In the genomic region with DNA sequence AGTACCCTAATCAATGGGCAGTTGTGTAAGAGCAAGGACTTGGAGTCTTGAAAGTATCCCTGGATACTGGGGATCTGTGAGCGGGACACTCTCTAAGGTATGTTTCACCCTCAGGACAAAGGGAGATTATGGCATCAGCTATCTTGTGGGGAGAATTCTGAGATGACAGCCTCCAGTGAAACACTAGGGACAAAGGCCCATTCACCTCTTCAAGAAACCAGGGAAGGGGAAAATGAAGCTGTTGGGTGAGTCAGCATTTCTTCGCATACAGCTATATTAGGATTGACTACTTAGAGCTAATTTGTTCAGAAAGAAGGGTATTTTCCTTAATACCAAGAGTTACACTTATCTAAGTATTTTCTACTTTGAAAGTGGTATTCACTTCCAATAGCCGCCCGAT, we compare ENCODE assay signal across 31 cellular contexts. TPM values are rescaled to one million over a fixed set of nuclear protein-coding genes. Genes with fewer than 3 reads are reported as not detected.
"Had no signal": no experiment of that assay in that cellular context is flagged by ENCODE, and none has a peak within 500 bp of the region (broad histone marks: within the 10 kb centered on the region; RNA-seq: fewer than 3 reads in every experiment).

No MANE protein-coding gene starts in this region.

- H3K27me3 ChIP-seq: ovary, sigmoid colon, tibial nerve, upper lobe of left lung, vagina had no signal

- H3K4me3 Mint-ChIP-seq: immature natural killer cell; memory B cell; naive thymus-derived CD8-positive, alpha-beta T cell; nephron; stimulated activated effector memory CD8-positive, alpha-beta T cell treated with anti-CD3 and anti-CD28 coated beads, Interleukin-12 subunit alpha, Interleukin-12 subunit beta, amount 100 ng/mL, for 72 hours; stimulated activated naive CD8-positive, alpha-beta T cell treated with anti-CD3 and anti-CD28 coated beads, Interleukin-15, amount 100 ng/mL, for 72 hours had no signal

- H3K9me3 ChIP-seq: left ventricle myocardium inferior, ovary, sigmoid colon, spleen, tibial nerve, upper lobe of left lung, vagina had no signal

- H3K27me3 Mint-ChIP-seq: progenitor cell of endocrine pancreas had no signal

- H3K4me1 ChIP-seq: left ventricle myocardium inferior, sigmoid colon, spleen, tibial nerve, upper lobe of left lung, vagina had no signal

- H3K27ac Mint-ChIP-seq: immature natural killer cell; memory B cell; nephron; progenitor cell of endocrine pancreas; stimulated activated effector memory CD8-positive, alpha-beta T cell treated with anti-CD3 and anti-CD28 coated beads, Interleukin-12 subunit alpha, Interleukin-12 subunit beta, amount 100 ng/mL, for 72 hours; stimulated activated naive CD8-positive, alpha-beta T cell treated with anti-CD3 and anti-CD28 coated beads, Interleukin-15, amount 100 ng/mL, for 72 hours had no signal

- FAIRE-seq: islet of Langerhans, small intestine had no signal

- ATAC-seq: naive thymus-derived CD8-positive, alpha-beta T cell; right cardiac atrium; stimulated activated effector memory CD8-positive, alpha-beta T cell treated with anti-CD3 and anti-CD28 coated beads, Interleukin-12 subunit alpha, Interleukin-12 subunit beta, amount 100 ng/mL, for 72 hours; stimulated activated naive CD8-positive, alpha-beta T cell treated with anti-CD3 and anti-CD28 coated beads, Interleukin-15, amount 100 ng/mL, for 72 hours had no signal

- H3K36me3 ChIP-seq: left ventricle myocardium inferior, ovary, sigmoid colon, spleen, tibial nerve, upper lobe of left lung, vagina had no signal

- H3K4me3 ChIP-seq: left ventricle myocardium inferior, lung, ovary, sigmoid colon, spleen, tibial nerve, upper lobe of left lung, vagina had no signal

- H3K9me3 Mint-ChIP-seq: memory B cell; nephron; stimulated activated effector memory CD8-positive, alpha-beta T cell treated with anti-CD3 and anti-CD28 coated beads, Interleukin-12 subunit alpha, Interleukin-12 subunit beta, amount 100 ng/mL, for 72 hours; stimulated activated naive CD8-positive, alpha-beta T cell treated with anti-CD3 and anti-CD28 coated beads, Interleukin-15, amount 100 ng/mL, for 72 hours had no signal

- H3K4me1 Mint-ChIP-seq: immature natural killer cell; memory B cell; naive thymus-derived CD8-positive, alpha-beta T cell; stimulated activated effector memory CD8-positive, alpha-beta T cell treated with anti-CD3 and anti-CD28 coated beads, Interleukin-12 subunit alpha, Interleukin-12 subunit beta, amount 100 ng/mL, for 72 hours; stimulated activated naive CD8-positive, alpha-beta T cell treated with anti-CD3 and anti-CD28 coated beads, Interleukin-15, amount 100 ng/mL, for 72 hours had no signal

- H3K27ac ChIP-seq: left ventricle myocardium inferior, ovary, sigmoid colon, spleen, tibial nerve, upper lobe of left lung, vagina had no signal

- H3K36me3 Mint-ChIP-seq: immature natural killer cell; memory B cell; naive thymus-derived CD8-positive, alpha-beta T cell; stimulated activated effector memory CD8-positive, alpha-beta T cell treated with anti-CD3 and anti-CD28 coated beads, Interleukin-12 subunit alpha, Interleukin-12 subunit beta, amount 100 ng/mL, for 72 hours had no signal

- DNase-seq: hypothalamus; immature natural killer cell; left ventricle myocardium inferior; naive thymus-derived CD8-positive, alpha-beta T cell; ovary; retina; right cardiac atrium; sigmoid colon; small intestine; spleen; stimulated activated CD4-positive, alpha-beta T cell treated with anti-CD3 and anti-CD28 coated beads, Interleukin-4, amount 100 ng/mL, for 24 hours; stimulated activated naive CD4-positive, alpha-beta T cell treated with Interleukin-2 at 50 U/mL for 16 hours; stimulated activated naive CD8-positive, alpha-beta T cell treated with anti-CD3 and anti-CD28 coated beads, Interleukin-15, amount 100 ng/mL, for 72 hours; substantia nigra; upper lobe of left lung had no signal

RNA-seq across cellular contexts. Expression of a gene that starts 35.9 kb away (rescaled TPM):
- total RNA-seq: kidney epithelial cell; left ventricle myocardium inferior; lower leg skin; mucosa of gallbladder; naive thymus-derived CD8-positive, alpha-beta T cell; omental fat pad; ovary; progenitor cell of endocrine pancreas; pulmonary artery endothelial cell; right cardiac atrium; sigmoid colon; spleen; temporal lobe; tibial nerve; upper lobe of left lung; vagina had no signal
- polyA plus RNA-seq: immature natural killer cell; lung; naive thymus-derived CD8-positive, alpha-beta T cell; ovary; right cardiac atrium; sigmoid colon; small intestine; spleen; thymus; urinary bladder had no signal
